8 cellular contexts compared by ENCODE assay signal in the genomic region with DNA sequence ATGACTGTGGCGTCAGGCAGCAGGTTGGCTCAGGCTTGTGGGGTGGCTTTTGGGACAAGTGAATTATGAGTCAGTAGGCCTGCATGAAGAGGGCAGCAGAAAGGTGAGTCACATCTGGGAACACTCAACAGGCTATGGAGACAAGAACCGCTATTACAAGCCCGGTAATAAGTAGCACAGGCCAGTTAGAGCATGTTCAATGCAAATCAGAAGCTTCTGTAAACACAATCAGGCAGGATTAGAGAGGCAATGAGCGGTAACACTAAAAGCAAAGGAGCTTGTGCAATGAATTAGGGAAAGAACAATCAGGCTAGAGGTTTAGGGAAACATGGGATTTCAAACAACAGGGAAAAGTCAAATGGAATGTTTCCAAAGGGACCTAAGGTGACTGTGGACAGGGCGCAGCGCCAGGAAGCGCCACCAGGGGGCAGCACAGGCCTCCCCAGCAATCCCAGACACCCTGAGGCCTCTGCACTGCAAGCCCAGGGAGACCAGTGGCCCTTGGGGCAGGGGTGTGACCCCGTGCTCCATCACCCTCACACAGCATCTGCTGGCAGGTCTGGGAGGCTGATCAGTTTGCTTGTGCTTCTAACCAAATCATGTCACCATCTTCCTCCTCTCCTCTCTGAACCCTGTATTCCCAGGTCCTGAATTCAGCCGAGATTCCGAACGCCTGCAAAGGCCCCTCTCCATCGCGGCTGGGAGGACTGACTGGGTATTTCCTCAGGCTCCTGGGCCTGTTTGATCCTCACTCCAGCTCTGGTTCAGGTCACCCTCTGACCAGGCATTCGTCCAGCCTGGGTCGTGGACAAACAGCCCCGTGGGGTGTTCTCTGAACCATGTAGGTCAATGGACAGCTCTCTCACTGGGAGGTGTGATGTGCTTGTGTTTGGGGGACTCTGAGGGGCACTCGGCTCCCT. TPM values are rescaled to one million over a fixed set of nuclear protein-coding genes. Genes with fewer than 3 reads are reported as not detected.
DNase-seq lines count a peak whose midpoint lies in the region; ATAC-seq and TF ChIP-seq lines count a peak whose summit lies in the region.

No MANE protein-coding gene starts in this region.

- no peaks in the 10 kb centered on the region for H3K27me3 ChIP-seq in CD4-positive, alpha-beta T cell (ENCODE audit: control insufficient read depth, insufficient read depth, low read length)
- H3K27me3 ChIP-seq in OCI-LY3 (ENCODE audit: low read depth, low read length) (no peaks in the 10 kb centered on the region), fibroblast of lung (ENCODE audit: control insufficient read depth, insufficient read depth, low read length) (no peaks in the 10 kb centered on the region)

- CTCF ChIA-PET in CD4-positive, alpha-beta T cell (lab: Charles Lee) = no interaction called here

- no peaks in the 10 kb centered on the region for H3K27me3 Mint-ChIP-seq in CD4-positive, alpha-beta T cell
- H3K27me3 Mint-ChIP-seq in activated T-cell treated with anti-CD3 and anti-CD28 coated beads, Interleukin-2, amount 50 U/mL, for 72 hours (ENCODE audit: low read depth) = no peaks in the 10 kb centered on the region
- H3K27me3 Mint-ChIP-seq in neural crest cell (ENCODE audit: low read depth) = peaks cover 3% of the 10 kb centered on the region

- no peaks in the 10 kb centered on the region for H3K4me1 ChIP-seq in OCI-LY3 (ENCODE audit: low read length)
- H3K4me1 ChIP-seq in fibroblast of lung (ENCODE audit: control insufficient read depth, extremely low read depth, insufficient read depth, low read length) = peaks cover 10% of the 10 kb centered on the region

- H3K4me1 Mint-ChIP-seq in CD4-positive, alpha-beta T cell (ENCODE audit: low read depth) = no peaks in the 10 kb centered on the region
- H3K4me1 Mint-ChIP-seq in activated T-cell treated with anti-CD3 and anti-CD28 coated beads, Interleukin-2, amount 50 U/mL, for 72 hours (ENCODE audit: low read depth) = peaks cover 9% of the 10 kb centered on the region
- H3K4me1 Mint-ChIP-seq in neural crest cell = peaks cover 34% of the 10 kb centered on the region

- intact Hi-C loops in CD4-positive, alpha-beta T cell (cut with DNase I, micrococcal nuclease) = loop anchor here in 1 of 2 experiments (5.0 to 10.0 kb wide), 2 partner anchors 276 to 714 kb away; no protein-coding TSS in a partner anchor

- TF ChIP-seq CTCF in CD4-positive, alpha-beta T cell (IDR thresholded peaks at IDR 0.05) = peak; percentile 87
- TF ChIP-seq CTCF in OCI-LY3 (IDR thresholded peaks at IDR 0.05; ENCODE audit: low read depth, low read length) = peak; percentile 86
- peak; percentile 93 to 99 for TF ChIP-seq CTCF in fibroblast of lung (conservative IDR thresholded peaks at IDR 0.05 in 1 of 2, IDR thresholded peaks at IDR 0.05 in 1 of 2; ENCODE audit: low read depth in 1 of 2, low read length in 2 of 2)
- TF ChIP-seq CTCF in neural crest cell (conservative IDR thresholded peaks at IDR 0.05) = peak; percentile 96

- H4K20me1 ChIP-seq in OCI-LY3 (ENCODE audit: insufficient read depth, low read length) (no peaks in the 10 kb centered on the region), fibroblast of lung (ENCODE audit: control insufficient read depth, extremely low read depth, insufficient read depth, low read length) (no peaks in the 10 kb centered on the region)

- no peak overlapping the region for H3K4me3 Mint-ChIP-seq in CD4-positive, alpha-beta T cell
- H3K4me3 Mint-ChIP-seq in activated T-cell treated with anti-CD3 and anti-CD28 coated beads, Interleukin-2, amount 50 U/mL, for 72 hours = no peak overlapping the region
- H3K4me3 Mint-ChIP-seq in neural crest cell = no peak overlapping the region

- H3K36me3 Mint-ChIP-seq in CD4-positive, alpha-beta T cell (ENCODE audit: low read depth) = no peaks in the 10 kb centered on the region
- no peaks in the 10 kb centered on the region for H3K36me3 Mint-ChIP-seq in activated T-cell treated with anti-CD3 and anti-CD28 coated beads, Interleukin-2, amount 50 U/mL, for 72 hours (ENCODE audit: insufficient read depth in 2 of 2)
- H3K36me3 Mint-ChIP-seq in neural crest cell (ENCODE audit: low read depth) = peaks cover 2% of the 10 kb centered on the region

- no peaks in the 10 kb centered on the region for H3K9me3 ChIP-seq in CD4-positive, alpha-beta T cell (ENCODE audit: control insufficient read depth, low read length)
- H3K9me3 ChIP-seq in OCI-LY3 (ENCODE audit: insufficient read depth, low read length) = no peaks in the 10 kb centered on the region
- H3K9me3 ChIP-seq in fibroblast of lung (ENCODE audit: control insufficient read depth, insufficient read depth, low read depth, low read length) = no peaks in the 10 kb centered on the region

- H3K27ac Mint-ChIP-seq in CD4-positive, alpha-beta T cell = no peak overlapping the region
- no peak overlapping the region for H3K27ac Mint-ChIP-seq in activated T-cell treated with anti-CD3 and anti-CD28 coated beads, Interleukin-2, amount 50 U/mL, for 72 hours
- no peak overlapping the region for H3K27ac Mint-ChIP-seq in neural crest cell (ENCODE audit: unreplicated experiment)

- no peak overlapping the region for H3K27ac ChIP-seq in CD4-positive, alpha-beta T cell (ENCODE audit: low read depth, low read length)
- no peak overlapping the region for H3K27ac ChIP-seq in OCI-LY3 (ENCODE audit: low read length)
- no peak overlapping the region for H3K27ac ChIP-seq in fibroblast of lung (ENCODE audit: insufficient read depth, low read length)

- POLR2A ChIA-PET in CD4-positive, alpha-beta T cell (lab: Charles Lee) = no interaction called here

- no peaks in the 10 kb centered on the region for H3K9me3 Mint-ChIP-seq in CD4-positive, alpha-beta T cell
- H3K9me3 Mint-ChIP-seq in activated T-cell treated with anti-CD3 and anti-CD28 coated beads, Interleukin-2, amount 50 U/mL, for 72 hours = no peaks in the 10 kb centered on the region
- no peaks in the 10 kb centered on the region for H3K9me3 Mint-ChIP-seq in neural crest cell

- H2AFZ ChIP-seq in OCI-LY3 (ENCODE audit: low read depth, low read length) = no peak overlapping the region
- H2AFZ ChIP-seq in fibroblast of lung (ENCODE audit: low read length) = no peak overlapping the region

- H3K4me2 ChIP-seq in OCI-LY3 (ENCODE audit: low read length) (no peak overlapping the region), fibroblast of lung (ENCODE audit: extremely low read depth, insufficient read depth, low read length) (no peak overlapping the region)

- H3K4me3 ChIP-seq in OCI-LY3 (ENCODE audit: low read length) = no peak overlapping the region
- no peak overlapping the region for H3K4me3 ChIP-seq in fibroblast of lung (replicated peaks in 1 of 4; ENCODE audit: control extremely low read depth in 1 of 4, insufficient read depth in 1 of 4, low read depth in 3 of 4, low read length in 4 of 4)

- peak in 9 of 10 experiments; percentile 27 to 56 (median 36) for DNase-seq in CD4-positive, alpha-beta T cell
- DNase-seq in HS-5 (ENCODE audit: low read depth) (peak; percentile 60), fibroblast of lung (ENCODE audit: low read depth in 2 of 2) (peak; percentile 85 to 88), neural crest cell (ENCODE audit: low read depth, low spot score) (peak; percentile 74), stromal cell of bone marrow (ENCODE audit: low read depth) (peak; percentile 51)
- peak; percentile 54 to 72 for DNase-seq in activated T-cell treated with anti-CD3 and anti-CD28 coated beads, Interleukin-2, amount 50 U/mL, for 72 hours

- H3K79me2 ChIP-seq in OCI-LY3 (ENCODE audit: low read length) (no peaks in the 10 kb centered on the region), fibroblast of lung (ENCODE audit: control insufficient read depth, insufficient read depth, low read length) (no peaks in the 10 kb centered on the region)

- H3K9ac ChIP-seq in OCI-LY3 (ENCODE audit: low read length) (no peak overlapping the region), fibroblast of lung (ENCODE audit: insufficient read depth, low read length) (no peak overlapping the region)

- ATAC-seq in CD4-positive, alpha-beta T cell (ENCODE audit: poor library complexity) = peak; percentile 69
- peak; percentile 74 for ATAC-seq in GM19395 (IDR thresholded peaks at IDR 0.05; ENCODE audit: unreplicated experiment)
- peak; percentile 72 to 75 for ATAC-seq in activated T-cell treated with anti-CD3 and anti-CD28 coated beads, Interleukin-2, amount 50 U/mL, for 72 hours (replicated peaks in 1 of 2)

- no peaks in the 10 kb centered on the region for H3K36me3 ChIP-seq in OCI-LY3 (replicated peaks; ENCODE audit: low read depth, low read length)
- H3K36me3 ChIP-seq in fibroblast of lung (ENCODE audit: control insufficient read depth, insufficient read depth, low read length) = no peaks in the 10 kb centered on the region

RNA-seq across cellular contexts. Expression of a gene that starts 50.0 kb away (rescaled TPM):
- 100 to 1,000 TPM; 145 to 150 TPM for total RNA-seq in CD4-positive, alpha-beta T cell
- 100 to 1,000 TPM; 143 TPM for total RNA-seq in activated T-cell treated with anti-CD3 and anti-CD28 coated beads, Interleukin-2, amount 50 U/mL, for 72 hours
- total RNA-seq in fibroblast of lung (183 and 224 TPM in 2 replicates), neural crest cell (187 and 203 TPM in 2 replicates)
- polyA plus RNA-seq in fibroblast of lung = 184 and 209 TPM in 2 replicates
- 227 and 255 TPM in 2 replicates for polyA plus RNA-seq in fibroblast of lung (2012)
- polyA minus RNA-seq in fibroblast of lung (ENCODE audit: low replicate concordance) = 8.9 and 28.8 TPM in 2 replicates

Comparison
In these comparisons a context has a peak if more than half of its experiments do, and no peak if none do; other contexts are left out.
1. DNase-seq: peak in every context shown above with its lines; median percentile 86 in fibroblast of lung; 74 in neural crest cell; 63 in activated T-cell treated with anti-CD3 and anti-CD28 coated beads, Interleukin-2, amount 50 U/mL, for 72 hours; 60 in HS-5; 51 in stromal cell of bone marrow; 36 in CD4-positive, alpha-beta T cell.